ENCODE assay signal across 10 cellular contexts in genomic region chr2:238596571-238597551, GRCh38.
DNase-seq lines count a peak whose midpoint lies in the region; ATAC-seq and TF ChIP-seq lines count a peak whose summit lies in the region.
"Had no signal": no experiment of that assay in that cellular context is flagged by ENCODE, and none has a peak within 500 bp of the region (broad histone marks: within the 10 kb centered on the region; RNA-seq: fewer than 3 reads in every experiment).

No MANE protein-coding gene starts in this region.

- POLR2A ChIA-PET in HCT116 (lab: Charles Lee) = interaction anchor here (0.9 kb wide), 1 partner anchor 9 kb away, joined by 3 read pairs; no protein-coding TSS in a partner anchor

- peaks cover 26 to 45% of the 10 kb centered on the region in 2 experiments for H3K4me1 ChIP-seq in HCT116 (ENCODE audit: control insufficient read depth in 1 of 2, insufficient read depth in 2 of 2, low read length in 2 of 2)
- peaks cover 23% of the 10 kb centered on the region for H3K4me1 ChIP-seq in body of pancreas

- H3K9me3 Mint-ChIP-seq in stimulated activated naive B cell treated with anti-CD40 and anti-IgM and Interleukin-4, amounts not matched to agents 10 μg/mL and 1 μg/mL and 100 μg/mL, for 72 hours = peaks cover 0 to 5% of the 10 kb centered on the region in 2 donors
- H3K9me3 Mint-ChIP-seq: activated CD4-positive, alpha-beta memory T cell treated with anti-CD3 and anti-CD28 coated beads for 36 hours had no signal

- DNase-seq in HCT116 (ENCODE audit: low read depth, low spot score) = peak; percentile 89
- peak; percentile 33 to 65 (median 56) for DNase-seq in body of pancreas
- DNase-seq in iris pigment epithelial cell (ENCODE audit: low read depth) = peak; percentile 91
- no peak for DNase-seq in stimulated activated naive B cell treated with anti-CD40 and anti-IgM and Interleukin-4, amounts not matched to agents 10 μg/mL and 1 μg/mL and 100 μg/mL, for 72 hours
- no peak for DNase-seq in occipital lobe (lab: John Stamatoyannopoulos, UW)
- DNase-seq in cerebellum (ENCODE audit: low spot score) = no peak
- DNase-seq in ecto neural progenitor cell (ENCODE audit: low spot score) = no peak
- DNase-seq in activated CD4-positive, CD25-positive, alpha-beta regulatory T cell (lab: John Stamatoyannopoulos, UW) = no peak
- DNase-seq: activated CD4-positive, alpha-beta memory T cell treated with anti-CD3 and anti-CD28 coated beads for 36 hours; stimulated activated naive CD4-positive, alpha-beta T cell had no signal

- H3K36me3 ChIP-seq in HCT116 (ENCODE audit: control insufficient read depth in 1 of 2, insufficient read depth in 2 of 2, low read length in 2 of 2) (no peaks in the 10 kb centered on the region), body of pancreas (replicated peaks in 1 of 2; ENCODE audit: insufficient read depth in 1 of 2, low read depth in 2 of 2) (no peaks in the 10 kb centered on the region)

- no peaks in the 10 kb centered on the region for H3K36me3 Mint-ChIP-seq in stimulated activated naive B cell treated with anti-CD40 and anti-IgM and Interleukin-4, amounts not matched to agents 10 μg/mL and 1 μg/mL and 100 μg/mL, for 72 hours
- H3K36me3 Mint-ChIP-seq: activated CD4-positive, alpha-beta memory T cell treated with anti-CD3 and anti-CD28 coated beads for 36 hours had no signal

- H3K4me3 ChIP-seq in HCT116 (replicated peaks in 1 of 2; ENCODE audit: low read depth in 1 of 2, low read length in 2 of 2) = peak overlapping the region in 1 of 2 experiments; percentile 25; a peak in 3 of 4 replicates
- H3K4me3 ChIP-seq in body of pancreas = no peak overlapping the region

- H3K9me3 ChIP-seq in HCT116 (ENCODE audit: control insufficient read depth in 1 of 2, insufficient read depth in 1 of 2, low read depth in 1 of 2, low read length in 2 of 2) (no peaks in the 10 kb centered on the region), body of pancreas (no peaks in the 10 kb centered on the region)

- WGBS in body of pancreas, 2 donors = 37 to 43% methylated on average over 20 to 24 of the region's 24 CpGs

- CTCF ChIA-PET in HCT116 (lab: Charles Lee) = interaction anchor here (0.6 to 1.5 kb wide), 3 partner anchors 83 to 239 kb away, joined by 3 to 5 read pairs (median 4); no protein-coding TSS in a partner anchor

- TF ChIP-seq POLR2A in HCT116 (IDR thresholded peaks at IDR 0.05; ENCODE audit: borderline replicate concordance, extremely low read depth, insufficient read depth, insufficient read length) (no peak), body of pancreas (IDR thresholded peaks at IDR 0.05) (no peak)

- no peaks in the 10 kb centered on the region for H4K20me1 ChIP-seq in HCT116 (ENCODE audit: insufficient read depth)

- no TSS peak for BruUV-seq in HCT116 (replicated peaks; lab: Mats Ljungman, UMichigan)

- no peaks in the 10 kb centered on the region for H3K27me3 ChIP-seq in HCT116 (ENCODE audit: insufficient read depth, low read length)
- no peaks in the 10 kb centered on the region for H3K27me3 ChIP-seq in body of pancreas

- RAD21 ChIA-PET in HCT116 (lab: Charles Lee; ENCODE audit: low non-redundant PET in 1 of 2, low total read pairs in 2 of 2, uncharacterized antibody in 2 of 2, unreplicated experiment in 2 of 2) = interaction anchor here in 1 of 2 experiments (0.8 kb wide), 1 partner anchor 84 kb away, joined by 5 read pairs; no protein-coding TSS in a partner anchor

- H3K79me2 ChIP-seq in HCT116 (ENCODE audit: insufficient read depth, low read length) = no peaks in the 10 kb centered on the region

- peak overlapping the region; percentile 70 for H3K4me2 ChIP-seq in HCT116 (ENCODE audit: low read length)

- TF ChIP-seq CTCF in HCT116 (IDR thresholded peaks at IDR 0.05 in 2 of 3, conservative IDR thresholded peaks at IDR 0.05 in 1 of 3; ENCODE audit: borderline replicate concordance in 1 of 3, insufficient read depth in 1 of 3, low read depth in 2 of 3, low read length in 2 of 3) (no peak), body of pancreas (IDR thresholded peaks at IDR 0.05) (no peak)

- H3K4me3 Mint-ChIP-seq in stimulated activated naive B cell treated with anti-CD40 and anti-IgM and Interleukin-4, amounts not matched to agents 10 μg/mL and 1 μg/mL and 100 μg/mL, for 72 hours = no peak overlapping the region
- H3K4me3 Mint-ChIP-seq: activated CD4-positive, alpha-beta memory T cell treated with anti-CD3 and anti-CD28 coated beads for 36 hours had no signal

- intact Hi-C loops in HCT116 (cut with micrococcal nuclease) (no loop called here), body of pancreas (cut with DNase I) (no loop called here)

- TF ChIP-seq RAD21 in HCT116 (IDR thresholded peaks at IDR 0.05; ENCODE audit: low read depth) = no peak; the same call in 1 of the 2 replicates

- peak; percentile 91 for ATAC-seq in HCT116
- ATAC-seq in body of pancreas = peak; percentile 82
- no peak for ATAC-seq in stimulated activated naive B cell treated with anti-CD40 and anti-IgM and Interleukin-4, amounts not matched to agents 10 μg/mL and 1 μg/mL and 100 μg/mL, for 72 hours (replicated peaks)

- no peaks in the 10 kb centered on the region for H3K4me1 Mint-ChIP-seq in stimulated activated naive B cell treated with anti-CD40 and anti-IgM and Interleukin-4, amounts not matched to agents 10 μg/mL and 1 μg/mL and 100 μg/mL, for 72 hours

- H3K27ac ChIP-seq in HCT116 (ENCODE audit: low read depth, low read length) (peak overlapping the region; percentile 70), body of pancreas (peak overlapping the region in 3 of 4 donors; percentile 52 to 71 (median 68))

- peak overlapping the region; percentile 34 for H2AFZ ChIP-seq in HCT116 (ENCODE audit: low read depth, low read length, poor library complexity, severe bottlenecking)

- peak overlapping the region; percentile 57 for H3K27ac Mint-ChIP-seq in stimulated activated naive B cell treated with anti-CD40 and anti-IgM and Interleukin-4, amounts not matched to agents 10 μg/mL and 1 μg/mL and 100 μg/mL, for 72 hours
- H3K27ac Mint-ChIP-seq: activated CD4-positive, alpha-beta memory T cell treated with anti-CD3 and anti-CD28 coated beads for 36 hours had no signal

- H3K9me2 ChIP-seq in HCT116 (ENCODE audit: insufficient read depth) = no peaks in the 10 kb centered on the region

- peak overlapping the region; percentile 37 for H3K9ac ChIP-seq in HCT116 (ENCODE audit: low read length)

- peaks cover 16 to 27% of the 10 kb centered on the region in 2 donors for H3K27me3 Mint-ChIP-seq in stimulated activated naive B cell treated with anti-CD40 and anti-IgM and Interleukin-4, amounts not matched to agents 10 μg/mL and 1 μg/mL and 100 μg/mL, for 72 hours

TF ChIP-seq in HCT116, 20 proteins besides CTCF, POLR2A, EP300 and RAD21:
- peak; percentile 96 for TF ChIP-seq TCF7L2 (IDR thresholded peaks at IDR 0.05; ENCODE audit: borderline replicate concordance, extremely low read depth, insufficient read depth, insufficient read length)
- TF ChIP-seq EZH2phosphoT487 (IDR thresholded peaks at IDR 0.05; ENCODE audit: borderline replicate concordance) = no peak
- TF ChIP-seq POLR2AphosphoS5 (IDR thresholded peaks at IDR 0.05; ENCODE audit: low read depth, low read length) = peak; percentile 63; the same call in 1 of the 2 replicates
- TF ChIP-seq SP1 (IDR thresholded peaks at IDR 0.05; ENCODE audit: low read depth) = peak; percentile 92
- TF ChIP-seq SIN3A (IDR thresholded peaks at IDR 0.05; ENCODE audit: low read depth) = peak; percentile 73; the same call in 1 of the 2 replicates
- no peak for TF ChIP-seq SRF (IDR thresholded peaks at IDR 0.05; ENCODE audit: low read depth)
- peak; percentile 97 for TF ChIP-seq CBX3 (IDR thresholded peaks at IDR 0.05; ENCODE audit: low read depth)
- peak; percentile 97 for TF ChIP-seq JUND (IDR thresholded peaks at IDR 0.05)
- TF ChIP-seq ZNF274 (IDR thresholded peaks at IDR 0.05; ENCODE audit: low read depth, low read length) = no peak
- TF ChIP-seq MAX (IDR thresholded peaks at IDR 0.05) = peak; percentile 74
- TF ChIP-seq, protein P1, sequence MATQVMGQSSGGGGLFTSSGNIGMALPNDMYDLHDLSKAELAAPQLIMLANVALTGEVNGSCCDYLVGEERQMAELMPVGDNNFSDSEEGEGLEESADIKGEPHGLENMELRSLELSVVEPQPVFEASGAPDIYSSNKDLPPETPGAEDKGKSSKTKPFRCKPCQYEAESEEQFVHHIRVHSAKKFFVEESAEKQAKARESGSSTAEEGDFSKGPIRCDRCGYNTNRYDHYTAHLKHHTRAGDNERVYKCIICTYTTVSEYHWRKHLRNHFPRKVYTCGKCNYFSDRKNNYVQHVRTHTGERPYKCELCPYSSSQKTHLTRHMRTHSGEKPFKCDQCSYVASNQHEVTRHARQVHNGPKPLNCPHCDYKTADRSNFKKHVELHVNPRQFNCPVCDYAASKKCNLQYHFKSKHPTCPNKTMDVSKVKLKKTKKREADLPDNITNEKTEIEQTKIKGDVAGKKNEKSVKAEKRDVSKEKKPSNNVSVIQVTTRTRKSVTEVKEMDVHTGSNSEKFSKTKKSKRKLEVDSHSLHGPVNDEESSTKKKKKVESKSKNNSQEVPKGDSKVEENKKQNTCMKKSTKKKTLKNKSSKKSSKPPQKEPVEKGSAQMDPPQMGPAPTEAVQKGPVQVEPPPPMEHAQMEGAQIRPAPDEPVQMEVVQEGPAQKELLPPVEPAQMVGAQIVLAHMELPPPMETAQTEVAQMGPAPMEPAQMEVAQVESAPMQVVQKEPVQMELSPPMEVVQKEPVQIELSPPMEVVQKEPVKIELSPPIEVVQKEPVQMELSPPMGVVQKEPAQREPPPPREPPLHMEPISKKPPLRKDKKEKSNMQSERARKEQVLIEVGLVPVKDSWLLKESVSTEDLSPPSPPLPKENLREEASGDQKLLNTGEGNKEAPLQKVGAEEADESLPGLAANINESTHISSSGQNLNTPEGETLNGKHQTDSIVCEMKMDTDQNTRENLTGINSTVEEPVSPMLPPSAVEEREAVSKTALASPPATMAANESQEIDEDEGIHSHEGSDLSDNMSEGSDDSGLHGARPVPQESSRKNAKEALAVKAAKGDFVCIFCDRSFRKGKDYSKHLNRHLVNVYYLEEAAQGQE (IDR thresholded peaks at IDR 0.05; ENCODE audit: low read depth) = no peak
- peak; percentile 91 for TF ChIP-seq FOSL1 (IDR thresholded peaks at IDR 0.05; ENCODE audit: low read depth)
- peak; percentile 28; the same call in 1 of the 2 replicates for TF ChIP-seq EGR1 (IDR thresholded peaks at IDR 0.05; ENCODE audit: low read depth)
- TF ChIP-seq ELF1 (IDR thresholded peaks at IDR 0.05; ENCODE audit: borderline replicate concordance, low read depth) = no peak

Comparison
In these comparisons a context has a peak if more than half of its experiments do, and no peak if none do; other contexts are left out.
1. ATAC-seq: peak in HCT116 (single experiment) and body of pancreas (single experiment); none in stimulated activated naive B cell treated with anti-CD40 and anti-IgM and Interleukin-4, amounts not matched to agents 10 μg/mL and 1 μg/mL and 100 μg/mL, for 72 hours (0 of 2).
2. DNase-seq: peak in HCT116 (single experiment), body of pancreas (4 of 4) and iris pigment epithelial cell (single experiment); none in stimulated activated naive B cell treated with anti-CD40 and anti-IgM and Interleukin-4, amounts not matched to agents 10 μg/mL and 1 μg/mL and 100 μg/mL, for 72 hours (single experiment), occipital lobe (single experiment), cerebellum (single experiment), ecto neural progenitor cell (single experiment) and activated CD4-positive, CD25-positive, alpha-beta regulatory T cell (0 of 4).